In genomic region chr1:214520544-214521165, GRCh38 we compare ENCODE assay signal across 28 cellular contexts. TPM values are rescaled to one million over a fixed set of nuclear protein-coding genes. Genes with fewer than 3 reads are reported as not detected.
DNase-seq lines count a peak whose midpoint lies in the region; ATAC-seq and TF ChIP-seq lines count a peak whose summit lies in the region.
"Had no signal": no experiment of that assay in that cellular context is flagged by ENCODE, and none has a peak within 500 bp of the region (broad histone marks: within the 10 kb centered on the region; RNA-seq: fewer than 3 reads in every experiment).

No MANE protein-coding gene starts in this region.

- H2BK12ac ChIP-seq in mesenchymal stem cell (ENCODE audit: low read length in 2 of 2) = no peak overlapping the region

- H3K36me3 ChIP-seq in Caco-2 (ENCODE audit: control insufficient read depth, insufficient read depth, low read length) = no peaks in the 10 kb centered on the region
- H3K36me3 ChIP-seq in mesenchymal stem cell (ENCODE audit: control insufficient read depth in 1 of 2, insufficient read depth in 2 of 2, low read depth in 1 of 2, low read length in 2 of 2) = peaks cover 0 to 4% of the 10 kb centered on the region in 2 experiments
- H3K36me3 ChIP-seq: right atrium auricular region had no signal

- H3K4me2 ChIP-seq in mesenchymal stem cell (ENCODE audit: low read length, poor library complexity, severe bottlenecking) = no peak overlapping the region
- H3K4me2 ChIP-seq: hepatocyte, KMS-11 had no signal

- H3K36me3 Mint-ChIP-seq in Caco-2 (ENCODE audit: insufficient read depth, unreplicated experiment) = peaks cover 42% of the 10 kb centered on the region
- H3K36me3 Mint-ChIP-seq: brain; CD4-positive, CD25-positive, alpha-beta regulatory T cell; immature natural killer cell; natural killer cell had no signal

- WGBS in mesenchymal stem cell = 80% methylated on average over 1 of the region's 3 CpGs
- 95% methylated on average over 3 of the region's 3 CpGs for WGBS in right cardiac atrium

- H2AFZ ChIP-seq in mesenchymal stem cell (ENCODE audit: low read depth, low read length) = no peak overlapping the region
- H2AFZ ChIP-seq: hepatocyte had no signal

- H3K9me3 ChIP-seq in Caco-2 (no peaks in the 10 kb centered on the region), mesenchymal stem cell (ENCODE audit: control insufficient read depth, low read length) (no peaks in the 10 kb centered on the region), right cardiac atrium (ENCODE audit: control insufficient read depth, low read length) (no peaks in the 10 kb centered on the region)
- H3K9me3 ChIP-seq: right atrium auricular region, testis had no signal

- H3K4me1 ChIP-seq in Caco-2 = peaks cover 75% of the 10 kb centered on the region
- peaks cover 23% of the 10 kb centered on the region for H3K4me1 ChIP-seq in mesenchymal stem cell (ENCODE audit: control insufficient read depth, insufficient read depth, low read depth, low read length)
- H3K4me1 ChIP-seq in right cardiac atrium (ENCODE audit: control insufficient read depth, insufficient read depth, low read length) = peaks cover 5% of the 10 kb centered on the region
- H3K4me1 ChIP-seq: right atrium auricular region, testis had no signal

- no peak overlapping the region for H2BK120ac ChIP-seq in mesenchymal stem cell (ENCODE audit: low read depth, low read length)

- ATAC-seq in right cardiac atrium = no peak
- ATAC-seq: activated T-cell treated with anti-CD3 and anti-CD28 coated beads, Interleukin-2, amount 50 U/mL, for 4 hours; foreskin keratinocyte; natural killer cell had no signal

- H3K4me3 ChIP-seq in Caco-2 (ENCODE audit: low read depth, low read length) = no peak overlapping the region
- H3K4me3 ChIP-seq in mesenchymal stem cell (ENCODE audit: insufficient read depth in 1 of 2, low read depth in 1 of 2, low read length in 2 of 2) = no peak overlapping the region
- H3K4me3 ChIP-seq in right cardiac atrium (ENCODE audit: low read length) = no peak overlapping the region
- H3K4me3 ChIP-seq: hepatocyte, right atrium auricular region, testis had no signal

- H3K18ac ChIP-seq in mesenchymal stem cell (ENCODE audit: low read depth in 1 of 2, low read length in 2 of 2) = no peak overlapping the region

- no peak overlapping the region for H3K4ac ChIP-seq in mesenchymal stem cell (ENCODE audit: low read depth in 1 of 2, low read length in 2 of 2)

- no peak overlapping the region for H3K23ac ChIP-seq in mesenchymal stem cell (ENCODE audit: low read length in 2 of 2)

- no peak overlapping the region for H3K9ac ChIP-seq in mesenchymal stem cell (ENCODE audit: low read length)
- H3K9ac ChIP-seq: KMS-11 had no signal

- H3K27me3 ChIP-seq in Caco-2 (replicated peaks; ENCODE audit: control insufficient read depth, insufficient read depth, low read length) (no peaks in the 10 kb centered on the region), mesenchymal stem cell (ENCODE audit: control insufficient read depth in 1 of 2, insufficient read depth in 1 of 2, low read length in 2 of 2) (no peaks in the 10 kb centered on the region), right cardiac atrium (ENCODE audit: control insufficient read depth, insufficient read depth) (no peaks in the 10 kb centered on the region)
- H3K27me3 ChIP-seq: foreskin keratinocyte, hepatocyte, right atrium auricular region, testis had no signal

- H3K14ac ChIP-seq in mesenchymal stem cell (ENCODE audit: low read length in 2 of 2) = no peak overlapping the region

- H3K27ac ChIP-seq in mesenchymal stem cell (ENCODE audit: low read length, poor library complexity, severe bottlenecking) (peak overlapping the region; percentile 37), right cardiac atrium (ENCODE audit: low read length) (no peak overlapping the region)
- H3K27ac ChIP-seq: foreskin keratinocyte, hepatocyte, KMS-11, right atrium auricular region, testis had no signal

- H3K4me3 Mint-ChIP-seq in Caco-2 (ENCODE audit: unreplicated experiment) = no peak overlapping the region
- H3K4me3 Mint-ChIP-seq: activated T-cell treated with anti-CD3 and anti-CD28 coated beads, Interleukin-2, amount 50 U/mL, for 4 hours; brain; CD4-positive, CD25-positive, alpha-beta regulatory T cell; immature natural killer cell; natural killer cell had no signal

- intact Hi-C loops in Caco-2 (cut with micrococcal nuclease; ENCODE audit: unreplicated experiment) (no loop called here), right cardiac atrium (cut with DNase I) (no loop called here)

- no peak overlapping the region for H2BK15ac ChIP-seq in mesenchymal stem cell (ENCODE audit: low read depth, poor library complexity, severe bottlenecking)

- no peak for TF ChIP-seq CTCF in Caco-2 (IDR thresholded peaks at IDR 0.05; ENCODE audit: insufficient read depth in 1 of 2, low read depth in 1 of 2, low read length in 1 of 2, severe bottlenecking in 1 of 2, unreplicated experiment in 1 of 2)

- no peaks in the 10 kb centered on the region for H3K9me3 Mint-ChIP-seq in Caco-2 (ENCODE audit: unreplicated experiment)
- H3K9me3 Mint-ChIP-seq: activated T-cell treated with anti-CD3 and anti-CD28 coated beads, Interleukin-2, amount 50 U/mL, for 4 hours; brain; immature natural killer cell; natural killer cell had no signal

- H3K79me1 ChIP-seq in mesenchymal stem cell (replicated peaks; ENCODE audit: low read length, poor library complexity, severe bottlenecking) = no peaks in the 10 kb centered on the region

- no peak overlapping the region for H4K8ac ChIP-seq in mesenchymal stem cell (ENCODE audit: low read length)

- no TSS peak for BruUV-seq in Caco-2 (replicated peaks; lab: Mats Ljungman, UMichigan)

- H4K91ac ChIP-seq in mesenchymal stem cell (ENCODE audit: low read length) = no peak overlapping the region

- DNase-seq in Caco-2 (no peak), HEK293T (ENCODE audit: extremely low spot score) (peak; percentile 62), NCI-H345 treated with DMSO at 0.1 percent for 48 hours (lab: John Stamatoyannopoulos, UW; ENCODE audit: unreplicated experiment) (peak; percentile 85), mesenchymal stem cell (no peak), AG08395 (ENCODE audit: low spot score) (no peak), cerebellar cortex (ENCODE audit: low spot score) (no peak), right cardiac atrium (no peak)
- DNase-seq: activated CD4-positive, alpha-beta T cell treated with anti-CD3 and anti-CD28 coated beads for 48 hours; activated T-cell treated with anti-CD3 and anti-CD28 coated beads, Interleukin-2, amount 50 U/mL, for 4 hours; CD4-positive, CD25-positive, alpha-beta regulatory T cell; DMS 273 treated with DMSO at 0.1 percent for 48 hours; effector memory CD4-positive, alpha-beta T cell; erythroblast; foreskin keratinocyte; GDM1; immature natural killer cell; natural killer cell; NCI-H1048; NCI-H2029; NCI-H510A treated with DMSO at 0.1 percent for 48 hours; stimulated activated CD4-positive, alpha-beta T cell treated with anti-CD3 and anti-CD28 coated beads, Interleukin-12 subunit alpha, Interleukin-12 subunit beta, amount 100 ng/mL, for 4 hours; stimulated activated CD4-positive, alpha-beta T cell treated with anti-CD3 and anti-CD28 coated beads, Interleukin-4, amount 100 ng/mL, for 24 hours; stimulated activated naive CD4-positive, alpha-beta T cell; testis had no signal

- CTCF ChIA-PET in Caco-2 (lab: Charles Lee) = no interaction called here
- CTCF ChIA-PET in HEK293T (lab: Yijun Ruan, JAX) = no interaction called here

- H3K4me1 Mint-ChIP-seq in Caco-2 (ENCODE audit: low read depth, unreplicated experiment) = peaks cover 58% of the 10 kb centered on the region

- H3K27ac Mint-ChIP-seq in Caco-2 (ENCODE audit: unreplicated experiment) = peak overlapping the region; percentile 15
- H3K27ac Mint-ChIP-seq: brain; CD4-positive, CD25-positive, alpha-beta regulatory T cell; immature natural killer cell; natural killer cell had no signal

- H2BK5ac ChIP-seq in mesenchymal stem cell (ENCODE audit: low read depth, low read length, poor library complexity, severe bottlenecking) = no peak overlapping the region

- no peaks in the 10 kb centered on the region for H3K27me3 Mint-ChIP-seq in Caco-2 (ENCODE audit: insufficient read depth, unreplicated experiment)
- H3K27me3 Mint-ChIP-seq: brain had no signal

- POLR2A ChIA-PET in Caco-2 (lab: Charles Lee) = interaction anchor here (0.6 to 1.2 kb wide), 3 partner anchors 21 to 151 kb away, joined by 3 to 7 read pairs (median 3); partner anchors contain the start of gene PTPN14
- POLR2A ChIA-PET in HEK293T (lab: Yijun Ruan, JAX) = interaction anchor here (1.1 kb wide), 1 partner anchor 31 kb away, joined by 3 read pairs; the partner anchor contains the start of gene PTPN14

- H2AK5ac ChIP-seq in mesenchymal stem cell (ENCODE audit: low read length, severe bottlenecking) = no peak overlapping the region

TF ChIP-seq in HEK293T, 16 proteins besides CTCF, POLR2A, EP300 and RAD21:
- TF ChIP-seq SUZ12 (IDR thresholded peaks at IDR 0.05) (no peak), FOXA1 (IDR thresholded peaks at IDR 0.05) (peak; percentile 91), ARNT (IDR thresholded peaks at IDR 0.05) (peak; percentile 95), HDGF (IDR thresholded peaks at IDR 0.05; ENCODE audit: borderline replicate concordance) (no peak), LEF1 (IDR thresholded peaks at IDR 0.05; ENCODE audit: borderline replicate concordance) (peak; percentile 95), NFRKB (IDR thresholded peaks at IDR 0.05) (no peak), CTBP1 (IDR thresholded peaks at IDR 0.05; ENCODE audit: borderline replicate concordance) (peak; percentile 100), PKNOX1 (IDR thresholded peaks at IDR 0.05) (peak; percentile 94), ELF4 (IDR thresholded peaks at IDR 0.05) (no peak), L3MBTL2 (conservative IDR thresholded peaks at IDR 0.05) (peak; percentile 65; the same call in 1 of the 2 replicates), ZNF384 (IDR thresholded peaks at IDR 0.05) (peak; percentile 74), FOXM1 (IDR thresholded peaks at IDR 0.05; ENCODE audit: borderline replicate concordance) (peak; percentile 91), FOXK2 (IDR thresholded peaks at IDR 0.05) (no peak), SP1 (IDR thresholded peaks at IDR 0.05) (no peak), TARDBP (IDR thresholded peaks at IDR 0.05) (peak; percentile 78), BHLHE40 (IDR thresholded peaks at IDR 0.05; ENCODE audit: borderline replicate concordance) (no peak)
TF ChIP-seq in HEK293T: peak in this region for 9.

RNA-seq across cellular contexts. Expression of gene PTPN14, which starts 30.7 kb away (rescaled TPM):
- 103 and 108 TPM in 2 replicates for total RNA-seq in Caco-2 (2022)
- polyA plus RNA-seq in mesenchymal stem cell (2013, experiment 1 of 2) = 18.6 TPM
- 18.0 TPM for polyA plus RNA-seq in mesenchymal stem cell (2013, experiment 2 of 2)
- 10 to 100 TPM; 15.7 to 35.1 (median 18.9) TPM for total RNA-seq in right cardiac atrium
- polyA plus RNA-seq in right cardiac atrium = 4.7 TPM

Comparison
In these comparisons a context has a peak if more than half of its experiments do, and no peak if none do; other contexts are left out.
1. DNase-seq: peak in HEK293T (single experiment) and NCI-H345 treated with DMSO at 0.1 percent for 48 hours (single experiment); none in Caco-2 (0 of 2), mesenchymal stem cell (single experiment), AG08395 (single experiment), cerebellar cortex (single experiment) and right cardiac atrium (0 of 3).